In the genomic region with DNA sequence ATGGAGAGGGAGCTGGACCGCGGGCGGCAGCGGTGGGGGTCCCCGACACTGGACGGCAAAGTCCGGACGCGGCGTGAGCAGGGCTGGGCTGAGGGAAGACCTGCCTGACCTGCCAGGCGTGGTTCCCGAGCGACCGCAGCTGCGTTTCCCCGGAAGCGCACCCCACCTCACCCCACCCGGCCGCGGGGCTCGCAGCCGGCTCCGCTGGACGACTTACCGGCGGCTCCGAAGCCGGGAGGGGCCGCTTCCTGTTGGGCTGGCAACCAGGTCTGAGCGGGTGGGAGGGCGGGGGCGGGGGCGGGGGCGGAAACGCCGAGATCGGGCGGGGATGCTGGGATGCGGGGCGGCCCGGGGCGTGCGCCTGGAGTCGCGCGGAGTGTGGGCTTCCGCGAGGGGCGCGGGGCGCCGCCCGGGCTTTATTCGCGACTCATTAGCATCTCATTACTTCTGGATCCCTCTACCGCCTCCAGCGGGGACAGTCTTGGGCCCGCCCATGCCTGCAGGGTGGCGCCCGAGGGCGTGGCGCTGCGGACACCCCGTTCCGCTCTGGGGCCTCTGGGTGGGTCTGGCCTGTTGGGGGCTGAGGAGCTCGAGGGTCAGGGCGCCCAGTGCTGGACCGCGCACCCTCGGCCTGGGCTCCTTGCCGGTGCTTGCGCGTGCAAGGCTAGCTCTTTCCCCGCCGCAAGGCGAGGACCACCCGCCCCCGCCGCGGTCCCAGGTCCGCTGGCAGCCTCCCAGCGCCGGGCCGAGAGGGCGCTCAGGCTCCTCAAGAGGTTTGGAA, we compare ENCODE assay signal across 8 cellular contexts. TPM values are rescaled to one million over a fixed set of nuclear protein-coding genes. Genes with fewer than 3 reads are reported as not detected.
DNase-seq lines count a peak whose midpoint lies in the region; ATAC-seq and TF ChIP-seq lines count a peak whose summit lies in the region.

MICAL1 (minus strand) TSS at position 271 of the 781 bp plus-strand sequence. CDS start 1,576 bp downstream, outside the sequence.

- no peak for TF ChIP-seq CTCF in WTC11 (IDR thresholded peaks at IDR 0.05)

- no peaks in the 10 kb centered on the region; the same call in 1 of the 2 replicates for H3K27me3 Mint-ChIP-seq in WTC11 (ENCODE audit: low read depth)

- H3K4me1 Mint-ChIP-seq in WTC11, result peaks cover 47% of the 10 kb centered on the region

- CTCF ChIA-PET in WTC11 (lab: Charles Lee), result interaction anchor here (0.5 to 2.6 kb wide), 9 partner anchors 12 to 1280 kb away, joined by 3 to 24 read pairs (median 4); partner anchors contain the start of genes PPIL6, SMPD2 and ZBTB24

- peak within 1 kb of the TSS; percentile 92 for H3K4me3 Mint-ChIP-seq in WTC11

- POLR2A ChIA-PET in WTC11 (lab: Charles Lee), result interaction anchor here (0.9 to 3.3 kb wide), 3 partner anchors 14 to 72 kb away, joined by 3 to 13 read pairs (median 4); partner anchors contain the start of genes PPIL6 and SMPD2

- peaks cover 10% of the 10 kb centered on the region; the same call in 1 of the 2 replicates for H3K36me3 Mint-ChIP-seq in WTC11

- peak within 1 kb of the TSS; percentile 42 for H3K27ac Mint-ChIP-seq in WTC11

- peak; percentile 36 to 40 for DNase-seq in NCI-H2081 (lab: John Stamatoyannopoulos, UW)
- no peak for DNase-seq in NCI-H2081 treated with DMSO at 0.1 percent for 48 hours (lab: John Stamatoyannopoulos, UW)
- peak; percentile 70 for DNase-seq in NCI-H2029 (lab: John Stamatoyannopoulos, UW)
- DNase-seq in WTC11 (ENCODE audit: low spot score), result peak; percentile 66
- DNase-seq in cerebellar cortex (ENCODE audit: low spot score), result peak; percentile 57
- peak; percentile 70 for DNase-seq in kidney tubule cell (ENCODE audit: low spot score)
- DNase-seq in stimulated activated CD4-positive, alpha-beta T cell treated with anti-CD3 and anti-CD28 coated beads, Interleukin-2, amount 100 ng/mL, for 24 hours, result peak; percentile 62 to 66

- no peaks in the 10 kb centered on the region for H3K9me3 Mint-ChIP-seq in WTC11

- ATAC-seq in HG02798 (IDR thresholded peaks at IDR 0.05; ENCODE audit: poor library complexity, unreplicated experiment), result peak; percentile 76
- ATAC-seq in WTC11, result peak; percentile 68

TF ChIP-seq in WTC11, 78 proteins besides CTCF, POLR2A, EP300 and RAD21 (continues in another document):
- TF ChIP-seq RELA (CRISPR knock-in tag; IDR thresholded peaks at IDR 0.05; ENCODE audit: borderline replicate concordance) (no peak), EMX1 (CRISPR knock-in tag; IDR thresholded peaks at IDR 0.05) (no peak), NFE2L1 (CRISPR knock-in tag; IDR thresholded peaks at IDR 0.05) (0 out of 2 replicates have a peak, but pooled peaks have one; percentile 26), CREB1 (CRISPR knock-in tag; IDR thresholded peaks at IDR 0.05) (no peak), TEAD1 (CRISPR knock-in tag; IDR thresholded peaks at IDR 0.05) (no peak), ETV6 (CRISPR knock-in tag; IDR thresholded peaks at IDR 0.05) (no peak; the same call in 1 of the 2 replicates), GRHL2 (CRISPR knock-in tag; IDR thresholded peaks at IDR 0.05; ENCODE audit: insufficient replicate concordance, severe bottlenecking) (no peak), ZNF263 (CRISPR knock-in tag; IDR thresholded peaks at IDR 0.05; ENCODE audit: low read depth) (no peak), ZNF219 (CRISPR knock-in tag; IDR thresholded peaks at IDR 0.05; ENCODE audit: borderline replicate concordance) (peak; percentile 4; the same call in 1 of the 2 replicates), NR3C1 (CRISPR knock-in tag; conservative IDR thresholded peaks at IDR 0.05; ENCODE audit: low read depth) (no peak), PRDM15 (CRISPR knock-in tag; IDR thresholded peaks at IDR 0.05) (peak; percentile 49; the same call in 1 of the 2 replicates), NFYB (CRISPR knock-in tag; conservative IDR thresholded peaks at IDR 0.05; ENCODE audit: low read depth) (no peak), FOXP4 (CRISPR knock-in tag; IDR thresholded peaks at IDR 0.05) (0 out of 2 replicates have a peak, but pooled peaks have one; percentile 22), USF2 (CRISPR knock-in tag; IDR thresholded peaks at IDR 0.05) (0 out of 2 replicates have a peak, but pooled peaks have one; percentile 6), ZNF396 (CRISPR knock-in tag; IDR thresholded peaks at IDR 0.05; ENCODE audit: borderline replicate concordance) (no peak), OVOL2 (CRISPR knock-in tag; IDR thresholded peaks at IDR 0.05; ENCODE audit: borderline replicate concordance) (no peak), ZNF416 (CRISPR knock-in tag; IDR thresholded peaks at IDR 0.05) (no peak), CREM (CRISPR knock-in tag; IDR thresholded peaks at IDR 0.05) (no peak), TP53 (CRISPR knock-in tag; IDR thresholded peaks at IDR 0.05) (no peak), MYBL2 (CRISPR knock-in tag; IDR thresholded peaks at IDR 0.05) (0 out of 2 replicates have a peak, but pooled peaks have one; percentile 4), ATF2 (CRISPR knock-in tag; IDR thresholded peaks at IDR 0.05; ENCODE audit: borderline replicate concordance, low read depth) (no peak), ZNF423 (CRISPR knock-in tag; IDR thresholded peaks at IDR 0.05) (peak; percentile 48; the same call in 1 of the 2 replicates), FOXK1 (CRISPR knock-in tag; IDR thresholded peaks at IDR 0.05) (0 out of 2 replicates have a peak, but pooled peaks have one; percentile 19)

RNA-seq across cellular contexts. Expression of gene MICAL1, which starts in this region (rescaled TPM):
- total RNA-seq in WTC11 (2021), result 51.6 to 57.4 TPM (median 52.2 TPM) in 3 replicates
